Comparison of ENCODE assay signal across 8 cellular contexts in genomic region chr4:103199009-103199408, GRCh38. TPM values are rescaled to one million over a fixed set of nuclear protein-coding genes. Genes with fewer than 3 reads are reported as not detected.
DNase-seq lines count a peak whose midpoint lies in the region; ATAC-seq and TF ChIP-seq lines count a peak whose summit lies in the region.

No MANE protein-coding gene starts in this region.

- H3K36me3 Mint-ChIP-seq in T-helper 1 cell treated with Interleukin-12 subunit alpha and Interleukin-12 subunit beta and Interleukin-4 antibody, amounts not matched to agents 30 μg/mL and 1 μg/mL, for 36 hours (ENCODE audit: low read depth): peaks cover 15% of the 10 kb centered on the region
- no peaks in the 10 kb centered on the region for H3K36me3 Mint-ChIP-seq in activated naive CD8-positive, alpha-beta T cell

- H3K9me3 ChIP-seq in right lobe of liver: no peaks in the 10 kb centered on the region
- H3K9me3 ChIP-seq in stomach: no peaks in the 10 kb centered on the region

- no peak for TF ChIP-seq EP300 in stomach (IDR thresholded peaks at IDR 0.05)

- H3K4me1 Mint-ChIP-seq in T-helper 1 cell treated with Interleukin-12 subunit alpha and Interleukin-12 subunit beta and Interleukin-4 antibody, amounts not matched to agents 30 μg/mL and 1 μg/mL, for 36 hours (ENCODE audit: low read depth): peaks cover 24% of the 10 kb centered on the region
- peaks cover 9% of the 10 kb centered on the region for H3K4me1 Mint-ChIP-seq in activated naive CD8-positive, alpha-beta T cell (ENCODE audit: low read depth)

- H3K4me1 ChIP-seq in right lobe of liver: no peaks in the 10 kb centered on the region
- H3K4me1 ChIP-seq in stomach: peaks cover 0 to 20% (median 12%) of the 10 kb centered on the region in 4 donors

- no peak for DNase-seq in T-helper 1 cell
- no peak for DNase-seq in right lobe of liver
- DNase-seq in stomach: no peak
- no peak for DNase-seq in effector CD8-positive, alpha-beta T cell (lab: John Stamatoyannopoulos, UW)

- TF ChIP-seq CTCF in right lobe of liver (IDR thresholded peaks at IDR 0.05) (no peak), stomach (IDR thresholded peaks at IDR 0.05) (no peak)

- peaks cover 22% of the 10 kb centered on the region for H3K27me3 Mint-ChIP-seq in T-helper 1 cell treated with Interleukin-12 subunit alpha and Interleukin-12 subunit beta and Interleukin-4 antibody, amounts not matched to agents 30 μg/mL and 1 μg/mL, for 36 hours (ENCODE audit: low read depth)
- peaks cover 4% of the 10 kb centered on the region for H3K27me3 Mint-ChIP-seq in activated naive CD8-positive, alpha-beta T cell

- no peak for ATAC-seq in right lobe of liver
- no peak for ATAC-seq in HG03139 (IDR thresholded peaks at IDR 0.05; ENCODE audit: unreplicated experiment)
- no peak for ATAC-seq in HG03565 (IDR thresholded peaks at IDR 0.05; ENCODE audit: unreplicated experiment)

- H3K27me3 ChIP-seq in right lobe of liver (no peaks in the 10 kb centered on the region), stomach (no peaks in the 10 kb centered on the region)

- no peak for TF ChIP-seq POLR2A in right lobe of liver (IDR thresholded peaks at IDR 0.05)
- no peak for TF ChIP-seq POLR2A in stomach (IDR thresholded peaks at IDR 0.05)

- no peaks in the 10 kb centered on the region for H3K9me3 Mint-ChIP-seq in T-helper 1 cell treated with Interleukin-12 subunit alpha and Interleukin-12 subunit beta and Interleukin-4 antibody, amounts not matched to agents 30 μg/mL and 1 μg/mL, for 36 hours
- H3K9me3 Mint-ChIP-seq in activated naive CD8-positive, alpha-beta T cell (ENCODE audit: low read depth): no peaks in the 10 kb centered on the region

- intact Hi-C loops in right lobe of liver (cut with DNase I): no loop called here
- intact Hi-C loops in stomach (cut with DNase I; ENCODE audit: low total_unique reads): no loop called here

- H3K4me3 ChIP-seq in right lobe of liver (peak overlapping the region; percentile 54 to 75 (median 68)), stomach (peak overlapping the region; percentile 66 to 96 (median 84))

- H3K4me3 Mint-ChIP-seq in T-helper 1 cell treated with Interleukin-12 subunit alpha and Interleukin-12 subunit beta and Interleukin-4 antibody, amounts not matched to agents 30 μg/mL and 1 μg/mL, for 36 hours: peak overlapping the region; percentile 91
- peak overlapping the region; percentile 91 for H3K4me3 Mint-ChIP-seq in activated naive CD8-positive, alpha-beta T cell

- H3K27ac ChIP-seq in right lobe of liver: no peak overlapping the region
- peak overlapping the region in 2 of 5 donors; percentile 52 to 83 for H3K27ac ChIP-seq in stomach

- H3K36me3 ChIP-seq in right lobe of liver (no peaks in the 10 kb centered on the region), stomach (no peaks in the 10 kb centered on the region)

- WGBS in right lobe of liver (ENCODE audit: insufficient coverage, low coverage, low lambda C conversion rate, missing lambda C conversion rate): 75% methylated on average over 7 of the region's 9 CpGs
- 82 to 85% (median 83%) methylated on average over 9 of the region's 9 CpGs for WGBS in stomach, 5 donors

- peak overlapping the region; percentile 99 for H3K27ac Mint-ChIP-seq in T-helper 1 cell treated with Interleukin-12 subunit alpha and Interleukin-12 subunit beta and Interleukin-4 antibody, amounts not matched to agents 30 μg/mL and 1 μg/mL, for 36 hours
- peak overlapping the region; percentile 88 for H3K27ac Mint-ChIP-seq in activated naive CD8-positive, alpha-beta T cell

RNA-seq across cellular contexts. Expression of gene CENPE, which starts 0.9 kb away (rescaled TPM):
- 1 to 10 TPM in 2 of 6 experiments, under 1 TPM in 3, not detected in 1; 0.63 to 1.7 (median 0.93) TPM for total RNA-seq in right lobe of liver
- total RNA-seq in stomach: 1 to 10 TPM; 2.3 to 9.4 (median 4.1) TPM
- 1 to 10 TPM in 1 of 3 donors, under 1 TPM in 2; 0.31 to 1.3 (median 0.31) TPM for polyA plus RNA-seq in stomach
